20 cellular contexts compared by ENCODE assay signal in the genomic region with DNA sequence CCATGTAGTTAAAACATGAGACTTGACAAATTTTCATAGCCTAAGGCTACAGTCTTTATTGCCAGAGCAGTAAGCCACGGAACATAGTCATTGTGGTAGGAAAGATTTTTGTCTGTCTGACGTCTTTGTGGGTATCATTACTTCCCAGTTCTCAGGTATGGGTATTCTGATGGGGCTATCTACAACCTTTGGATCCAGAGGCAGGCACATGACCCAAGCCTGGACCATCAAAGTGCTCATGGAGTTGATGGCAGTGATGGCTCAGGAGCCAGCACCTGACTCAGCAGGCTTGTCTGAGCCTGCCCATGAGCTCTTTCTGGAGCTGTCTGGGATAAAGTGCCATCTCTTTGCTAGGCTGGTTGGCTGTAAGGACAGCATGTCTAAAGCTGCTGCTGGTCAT.
DNase-seq lines count a peak whose midpoint lies in the region; ATAC-seq and TF ChIP-seq lines count a peak whose summit lies in the region.
"Had no signal": no experiment of that assay in that cellular context is flagged by ENCODE, and none has a peak within 500 bp of the region (broad histone marks: within the 10 kb centered on the region; RNA-seq: fewer than 3 reads in every experiment).

No MANE protein-coding gene starts in this region.

- H4K91ac ChIP-seq in H9 (ENCODE audit: insufficient read length, low read depth, low read length): no peak overlapping the region

- H2BK20ac ChIP-seq in H9 (ENCODE audit: low read depth, low read length, poor library complexity, severe bottlenecking): no peak overlapping the region

- no peak overlapping the region for H2AK5ac ChIP-seq in H9 (ENCODE audit: insufficient read length, low read length)

- peak overlapping the region in 2 of 3 experiments; percentile 8 to 83; a peak in 2 of 7 replicates for H3K27ac Mint-ChIP-seq in H9
- H3K27ac Mint-ChIP-seq: CD4-positive, alpha-beta T cell; IgD-negative memory B cell had no signal

- no peaks in the 10 kb centered on the region for H3K23me2 ChIP-seq in H9 (ENCODE audit: insufficient read length, low read depth, low read length, poor library complexity, severe bottlenecking)

- H3K4me3 Mint-ChIP-seq in H9: no peak overlapping the region
- H3K4me3 Mint-ChIP-seq: CD4-positive, alpha-beta T cell; IgD-negative memory B cell had no signal

- no peak overlapping the region for H3K4me2 ChIP-seq in H9 (ENCODE audit: insufficient read depth, insufficient read length, low read length)
- H3K4me2 ChIP-seq: PC-9 had no signal

- no peaks in the 10 kb centered on the region for H3K4me1 ChIP-seq in H9 (ENCODE audit: insufficient read depth, low read length)
- H3K4me1 ChIP-seq: BE2C had no signal

- no peak overlapping the region for H2BK12ac ChIP-seq in H9 (ENCODE audit: insufficient read length, low read depth, low read length)

- H3K4me1 Mint-ChIP-seq in H9: peaks cover 0 to 2% of the 10 kb centered on the region in 2 experiments; a peak in 1 of 4 replicates

- H3K56ac ChIP-seq in H9 (ENCODE audit: insufficient read length, low read depth, low read length): no peak overlapping the region

- DNase-seq in DMS53 (lab: John Stamatoyannopoulos, UW): peak; percentile 6
- DNase-seq in DMS53 treated with DMSO at 0.1 percent for 48 hours (lab: John Stamatoyannopoulos, UW; ENCODE audit: unreplicated experiment): no peak
- DNase-seq in H9: no peak
- DNase-seq in NCI-H69 (lab: John Stamatoyannopoulos, UW): peak; percentile 68
- DNase-seq in OCI-M1 (lab: John Stamatoyannopoulos, UW): no peak
- DNase-seq in mesenteric fat pad (ENCODE audit: low spot score): no peak
- DNase-seq: BE2C; CD4-positive, alpha-beta T cell; DMS79; GM23248; Kasumi-1; NCI-H1436 treated with DMSO at 0.1 percent for 48 hours; NCI-H2107; NCI-H748 treated with DMSO at 0.1 percent for 48 hours; PC-9 had no signal

- no peak overlapping the region for H3K27ac ChIP-seq in H9 (ENCODE audit: insufficient read length, low read depth, low read length)
- H3K27ac ChIP-seq: 22Rv1, GM23248, PC-9 had no signal

- H3K9me3 ChIP-seq in H9 (ENCODE audit: control insufficient read depth, low read depth, low read length): no peaks in the 10 kb centered on the region
- H3K9me3 ChIP-seq: BE2C had no signal

- H2BK5ac ChIP-seq in H9 (ENCODE audit: insufficient read length, low read length): no peak overlapping the region

- no peaks in the 10 kb centered on the region; the same call in 1 of the 2 replicates for H3K27me3 Mint-ChIP-seq in H9 (ENCODE audit: low read depth)
- H3K27me3 Mint-ChIP-seq: CD4-positive, alpha-beta T cell had no signal

- no peak overlapping the region for H3T11ph ChIP-seq in H9 (ENCODE audit: low read length)

- H3K23ac ChIP-seq in H9 (ENCODE audit: insufficient read length, low read depth, low read length): no peak overlapping the region

- no peak for TF ChIP-seq CTCF in H9 (conservative IDR thresholded peaks at IDR 0.05)

- H3K36me3 Mint-ChIP-seq in H9 (ENCODE audit: insufficient read depth in 1 of 3, low read depth in 3 of 3): no peaks in the 10 kb centered on the region; a peak in 1 of 7 replicates

- WGBS in H9 (ENCODE audit: extremely low coverage, insufficient read length, low lambda C conversion rate): no CpG with 5 or more reads among the region's 2 CpGs

- no peaks in the 10 kb centered on the region for H3K9me3 Mint-ChIP-seq in H9
- H3K9me3 Mint-ChIP-seq: CD4-positive, alpha-beta T cell; IgD-negative memory B cell had no signal

- no peak overlapping the region for H3K4ac ChIP-seq in H9 (ENCODE audit: low read depth, low read length)

- no peak overlapping the region for H3K14ac ChIP-seq in H9 (ENCODE audit: insufficient read depth, low read length)

- H2BK15ac ChIP-seq in H9 (ENCODE audit: low read depth, low read length): no peak overlapping the region

- H2BK120ac ChIP-seq in H9 (ENCODE audit: low read depth, low read length, poor library complexity, severe bottlenecking): no peak overlapping the region

- H4K5ac ChIP-seq in H9 (ENCODE audit: insufficient read length, low read depth, low read length): no peak overlapping the region

- no peak overlapping the region for H3K9ac ChIP-seq in H9 (ENCODE audit: extremely low read depth, insufficient read length, low read length)
- H3K9ac ChIP-seq: GM23248 had no signal

- H2AFZ ChIP-seq in H9 (ENCODE audit: low read length): no peak overlapping the region
- H2AFZ ChIP-seq: GM23248, PC-9 had no signal

- no peaks in the 10 kb centered on the region for H4K20me1 ChIP-seq in H9 (ENCODE audit: control insufficient read depth, insufficient read depth, insufficient read length)

- no peak overlapping the region for H3K18ac ChIP-seq in H9 (ENCODE audit: insufficient read length, low read depth, low read length)

- ATAC-seq in esophagus mucosa (peak; percentile 58), GM21515 (IDR thresholded peaks at IDR 0.05; ENCODE audit: unreplicated experiment) (no peak)
- ATAC-seq: Right ventricle myocardium inferior had no signal

- H3K79me1 ChIP-seq in H9 (ENCODE audit: insufficient read depth, low read depth, low read length, poor library complexity, severe bottlenecking): no peaks in the 10 kb centered on the region

- no peak overlapping the region for H4K8ac ChIP-seq in H9 (replicated peaks; ENCODE audit: insufficient read length, low read depth, low read length)

- H3K79me2 ChIP-seq in H9 (ENCODE audit: insufficient read depth, low read length): no peaks in the 10 kb centered on the region

- no peaks in the 10 kb centered on the region for H3K27me3 ChIP-seq in H9 (ENCODE audit: insufficient read depth, low read length)
- H3K27me3 ChIP-seq: BE2C had no signal

Comparison
In these comparisons a context has a peak if more than half of its experiments do, and no peak if none do; other contexts are left out.
1. DNase-seq: peak in DMS53 (single experiment) and NCI-H69 (single experiment); none in DMS53 treated with DMSO at 0.1 percent for 48 hours (single experiment), H9 (single experiment), OCI-M1 (single experiment) and mesenteric fat pad (single experiment).